In the genomic region with DNA sequence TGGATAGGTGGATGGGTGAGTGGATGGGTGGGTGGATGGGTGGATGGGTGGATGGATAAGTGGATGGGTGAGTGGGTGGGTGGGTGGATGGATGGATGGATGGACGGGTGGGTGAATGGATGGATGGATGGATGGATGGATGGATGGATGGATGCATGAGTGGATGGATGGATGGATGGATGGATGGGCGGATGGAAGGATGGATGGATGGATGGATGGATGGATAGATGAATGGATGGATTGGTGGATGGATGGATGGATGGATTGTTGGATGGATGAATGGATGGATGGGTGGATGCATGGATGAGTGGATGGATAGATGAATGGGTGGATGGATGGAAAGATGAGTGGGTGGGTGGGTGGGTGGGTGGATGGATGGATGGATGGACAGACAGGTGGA, we compare ENCODE assay signal across 13 cellular contexts. TPM values are rescaled to one million over a fixed set of nuclear protein-coding genes. Genes with fewer than 3 reads are reported as not detected.
"Had no signal": no experiment of that assay in that cellular context is flagged by ENCODE, and none has a peak within 500 bp of the region (broad histone marks: within the 10 kb centered on the region; RNA-seq: fewer than 3 reads in every experiment).

No MANE protein-coding gene starts in this region.

RNA-seq across cellular contexts. Expression of a gene that starts 29.0 kb away (rescaled TPM):
- total RNA-seq: activated B cell treated with CpG ODN at 0.5 μM for 24 hours; activated CD4-positive, alpha-beta memory T cell treated with anti-CD3 and anti-CD28 coated beads for 36 hours; activated CD4-positive, alpha-beta memory T cell treated with anti-CD3 and anti-CD28 coated beads, Interleukin-2, amount 10 ng/mL, durations not matched to agents 7 days and 5 days; activated CD4-positive, alpha-beta T cell treated with anti-CD3 and anti-CD28 coated beads for 36 hours; activated CD4-positive, alpha-beta T cell treated with anti-CD3 and anti-CD28 coated beads, Interleukin-2, amount 10 ng/mL, durations not matched to agents 24 days and 14 days; activated CD4-positive, alpha-beta T cell treated with anti-CD3 and anti-CD28 coated beads, Interleukin-2, amount 10 ng/mL, durations not matched to agents 7 days and 5 days; activated CD8-positive, alpha-beta memory T cell treated with anti-CD3 and anti-CD28 coated beads for 36 hours; activated CD8-positive, alpha-beta memory T cell treated with anti-CD3 and anti-CD28 coated beads, Interleukin-2, amount 10 ng/mL, durations not matched to agents 7 days and 5 days; activated CD8-positive, alpha-beta T cell treated with anti-CD3 and anti-CD28 coated beads for 36 hours; activated CD8-positive, alpha-beta T cell treated with anti-CD3 and anti-CD28 coated beads, Interleukin-2, amount 10 ng/mL, durations not matched to agents 7 days and 5 days; T-helper 1 cell treated with Interleukin-12 subunit alpha and Interleukin-12 subunit beta and Interleukin-4 antibody, amounts not matched to agents 30 ng/mL and 1 ng/mL, for 36 hours; T-helper 17 cell; T-helper 2 cell treated with Interferon-gamma antibody and Interleukin-4, amounts not matched to agents 100 ng/mL and 5 ng/mL, for 36 hours had no signal
